In genomic region chr15:36921484-36922091, GRCh38 we compare ENCODE assay signal across 16 cellular contexts.
A peak's percentile ranks its signal among the peaks of the same experiment; 100 is the strongest.
DNase-seq lines count a peak whose midpoint lies in the region; ATAC-seq, FAIRE-seq and TF ChIP-seq lines count a peak whose summit lies in the region.
"Had no signal": no experiment of that assay in that cellular context is flagged by ENCODE, and none has a peak within 500 bp of the region (broad histone marks: within the 10 kb centered on the region; RNA-seq: fewer than 3 reads in every experiment).

No MANE protein-coding gene starts in this region.

- H3K27me3 ChIP-seq in liver (ENCODE audit: control insufficient read depth in 4 of 4, insufficient read depth in 4 of 4, low read length in 3 of 4) (no peaks in the 10 kb centered on the region), HepG2 (ENCODE audit: control insufficient read depth in 1 of 2, insufficient read depth in 2 of 2, low read length in 2 of 2) (no peaks in the 10 kb centered on the region), heart right ventricle (no peaks in the 10 kb centered on the region), muscle layer of duodenum (ENCODE audit: low read depth, low read length) (no peaks in the 10 kb centered on the region)
- H3K27me3 ChIP-seq: BLaER1 treated with 17β-estradiol and CSF1 and Interleukin-3, amounts not matched to agents 10 nM and 100 nM had no signal

- no peak for TF ChIP-seq POLR2A in HepG2 (IDR thresholded peaks at IDR 0.05; ENCODE audit: insufficient read depth in 1 of 2, low read depth in 2 of 2, low read length in 2 of 2)

- no peak overlapping the region for H3K27ac ChIP-seq in liver (ENCODE audit: low read depth in 1 of 2, low read length in 2 of 2)
- no peak overlapping the region for H3K27ac ChIP-seq in HepG2 (ENCODE audit: extremely low read length, insufficient read depth, low read length)
- H3K27ac ChIP-seq in heart right ventricle, result peak overlapping the region in 9 of 10 donors; percentile 10 to 74 (median 51)
- H3K27ac ChIP-seq in muscle layer of duodenum (ENCODE audit: low read length), result peak overlapping the region; percentile 34
- no peak overlapping the region for H3K27ac ChIP-seq in caudate nucleus (ENCODE audit: low read depth, low read length)
- H3K27ac ChIP-seq: BLaER1 treated with 17β-estradiol and CSF1 and Interleukin-3, amounts not matched to agents 10 nM and 100 nM; PC-9 had no signal

- H3K4me1 ChIP-seq in liver (ENCODE audit: control insufficient read depth in 4 of 4, insufficient read depth in 4 of 4, low read length in 3 of 4), result peaks cover 0 to 16% (median 11%) of the 10 kb centered on the region in 4 donors
- no peaks in the 10 kb centered on the region for H3K4me1 ChIP-seq in HepG2 (ENCODE audit: insufficient read depth, low read length)
- peaks cover 0 to 46% (median 24%) of the 10 kb centered on the region in 9 donors for H3K4me1 ChIP-seq in heart right ventricle
- peaks cover 0 to 27% of the 10 kb centered on the region in 2 donors for H3K4me1 ChIP-seq in muscle layer of duodenum (ENCODE audit: control insufficient read depth in 1 of 2, insufficient read depth in 2 of 2, low read length in 2 of 2)
- H3K4me1 ChIP-seq: BLaER1 treated with 17β-estradiol and CSF1 and Interleukin-3, amounts not matched to agents 10 nM and 100 nM had no signal

- ATAC-seq in HepG2, result no peak
- ATAC-seq in heart right ventricle, result peak; percentile 46 to 80 (median 62)

- no peak for FAIRE-seq in HepG2 (lab: Jason Lieb, UNC)
- FAIRE-seq: H54 had no signal

- 82% methylated on average over 9 of the region's 9 CpGs for WGBS in liver
- WGBS in HepG2 (ENCODE audit: low lambda C conversion rate), result 93% methylated on average over 9 of the region's 9 CpGs
- WGBS in heart right ventricle, 2 donors, result 24% methylated on average over 9 of the region's 9 CpGs

- in situ Hi-C loops in HepG2 (cut with HindIII; ENCODE audit: extremely low pct_ligation_motif_present, low pct_unique_long_range_greater_than_20kb) (no loop called here), GM13976 (cut with MboI; ENCODE audit: low sequenced_read_pairs, unreplicated experiment) (no loop called here)

- H4K20me1 ChIP-seq in HepG2 (ENCODE audit: insufficient read depth, low read length), result no peaks in the 10 kb centered on the region
- H4K20me1 ChIP-seq: BLaER1 treated with 17β-estradiol and CSF1 and Interleukin-3, amounts not matched to agents 10 nM and 100 nM had no signal

- H3K4me3 ChIP-seq in liver (ENCODE audit: low read depth in 1 of 3, low read length in 3 of 3) (no peak overlapping the region), HepG2 (replicated peaks in 1 of 3; ENCODE audit: insufficient read depth in 1 of 3, low read depth in 2 of 3, low read length in 3 of 3) (no peak overlapping the region), heart right ventricle (peak overlapping the region in 1 of 10 donors; percentile 19), muscle layer of duodenum (ENCODE audit: low read depth in 1 of 2, low read length in 2 of 2) (no peak overlapping the region)
- H3K4me3 ChIP-seq: BLaER1 treated with 17β-estradiol and CSF1 and Interleukin-3, amounts not matched to agents 10 nM and 100 nM; PC-9 had no signal

- H3K9me3 ChIP-seq in liver (ENCODE audit: control insufficient read depth in 4 of 4, low read length in 3 of 4), result no peaks in the 10 kb centered on the region
- H3K9me3 ChIP-seq in HepG2 (ENCODE audit: low read length), result no peaks in the 10 kb centered on the region
- H3K9me3 ChIP-seq in heart right ventricle, result no peaks in the 10 kb centered on the region
- H3K9me3 ChIP-seq in muscle layer of duodenum (ENCODE audit: control insufficient read depth in 1 of 2, low read length in 2 of 2), result no peaks in the 10 kb centered on the region
- H3K9me3 ChIP-seq: BLaER1 treated with 17β-estradiol and CSF1 and Interleukin-3, amounts not matched to agents 10 nM and 100 nM had no signal

- POLR2A ChIA-PET in HepG2 (lab: Yijun Ruan, JAX), result no interaction called here

- H3K36me3 ChIP-seq in liver (ENCODE audit: control insufficient read depth in 4 of 4, insufficient read depth in 3 of 4, low read depth in 1 of 4, low read length in 3 of 4), result no peaks in the 10 kb centered on the region
- H3K36me3 ChIP-seq in HepG2 (replicated peaks in 1 of 2; ENCODE audit: control insufficient read depth in 1 of 2, insufficient read depth in 2 of 2, low read length in 2 of 2), result no peaks in the 10 kb centered on the region
- H3K36me3 ChIP-seq in heart right ventricle, result peaks cover 0 to 5% (median 0%) of the 10 kb centered on the region in 9 donors
- no peaks in the 10 kb centered on the region for H3K36me3 ChIP-seq in muscle layer of duodenum (ENCODE audit: control insufficient read depth in 1 of 2, insufficient read depth in 2 of 2, low read length in 2 of 2)
- H3K36me3 ChIP-seq: BLaER1 treated with 17β-estradiol and CSF1 and Interleukin-3, amounts not matched to agents 10 nM and 100 nM had no signal

- H3K9ac ChIP-seq in liver (ENCODE audit: low read depth in 1 of 2, low read length in 2 of 2), result no peak overlapping the region
- H3K9ac ChIP-seq in HepG2 (ENCODE audit: insufficient read depth, low read depth, low read length), result no peak overlapping the region
- H3K9ac ChIP-seq: BLaER1 treated with 17β-estradiol and CSF1 and Interleukin-3, amounts not matched to agents 10 nM and 100 nM had no signal

- no peak overlapping the region for H3K4me2 ChIP-seq in HepG2 (ENCODE audit: low read depth, low read length)
- H3K4me2 ChIP-seq: BLaER1 treated with 17β-estradiol and CSF1 and Interleukin-3, amounts not matched to agents 10 nM and 100 nM; PC-9 had no signal

- H2AFZ ChIP-seq in HepG2 (ENCODE audit: low read length), result no peak overlapping the region
- H2AFZ ChIP-seq: PC-9 had no signal

- intact Hi-C loops in HepG2 (cut with micrococcal nuclease; ENCODE audit: unreplicated experiment) (no loop called here), heart right ventricle (cut with DNase I) (loop anchor here in 1 of 10 donors (5.0 kb wide), 1 partner anchor 131 kb away; no protein-coding TSS in a partner anchor)

- DNase-seq in HepG2 (ENCODE audit: low spot score) (no peak), heart right ventricle (no peak), caudate nucleus (lab: John Stamatoyannopoulos, UW) (no peak), NK-92 (lab: John Stamatoyannopoulos, UW; ENCODE audit: unreplicated experiment) (no peak), OCI-M1 (lab: John Stamatoyannopoulos, UW) (no peak), GM13976 (ENCODE audit: low spot score) (no peak)
- DNase-seq: DMS 273 treated with DMSO at 0.1 percent for 48 hours, IMR-90, NCI-H1417, NCI-H1930, NCI-H524 treated with DMSO at 0.1 percent for 48 hours, PC-9 had no signal

- H3K79me2 ChIP-seq in HepG2 (ENCODE audit: insufficient read depth, low read length), result no peaks in the 10 kb centered on the region

- TF ChIP-seq RAD21 in liver (IDR thresholded peaks at IDR 0.05), result no peak
- TF ChIP-seq RAD21 in HepG2 (CRISPR knock-in tag; IDR thresholded peaks at IDR 0.05), result no peak

- TF ChIP-seq EP300 in HepG2 (IDR thresholded peaks at IDR 0.05; ENCODE audit: low read depth in 2 of 2, low read length in 2 of 2) (no peak), HepG2 (CRISPR knock-in tag; IDR thresholded peaks at IDR 0.05; ENCODE audit: borderline replicate concordance) (no peak)

- TF ChIP-seq CTCF in liver (IDR thresholded peaks at IDR 0.05; ENCODE audit: low read depth, low read length, missing input control) (no peak), HepG2 (CRISPR knock-in tag; IDR thresholded peaks at IDR 0.05) (no peak), heart right ventricle (IDR thresholded peaks at IDR 0.05) (no peak), GM13976 (IDR thresholded peaks at IDR 0.05; ENCODE audit: borderline replicate concordance, control extremely low read depth, extremely low read depth, insufficient read depth, missing control alignments) (no peak)

- CTCF ChIA-PET in HepG2 (lab: Yijun Ruan, JAX; ENCODE audit: low intra/inter-chr PET ratio, low total read pairs), result no interaction called here

- no TSS peak for BruUV-seq in HepG2 (replicated peaks; lab: Mats Ljungman, UMichigan)

TF ChIP-seq in liver, 16 proteins besides CTCF, POLR2A, EP300 and RAD21:
- TF ChIP-seq ATF3 (IDR thresholded peaks at IDR 0.05), result no peak
- no peak for TF ChIP-seq EGR1 (IDR thresholded peaks at IDR 0.05; ENCODE audit: low read depth in 2 of 2)
- TF ChIP-seq NR2F2 (IDR thresholded peaks at IDR 0.05), result peak; percentile 66

TF ChIP-seq in HepG2, 621 proteins besides CTCF, POLR2A, EP300 and RAD21 (continues in another document):
- TF ChIP-seq ZNF513 (CRISPR knock-in tag; conservative IDR thresholded peaks at IDR 0.05), result no peak
- no peak for TF ChIP-seq SKI (IDR thresholded peaks at IDR 0.05; ENCODE audit: partially characterized antibody)
- no peak for TF ChIP-seq ZNF282 (IDR thresholded peaks at IDR 0.05; ENCODE audit: partially characterized antibody)
- no peak for TF ChIP-seq FIP1L1 (IDR thresholded peaks at IDR 0.05; ENCODE audit: borderline replicate concordance, insufficient read depth, low read depth, low read length)
- no peak for TF ChIP-seq SP1 (IDR thresholded peaks at IDR 0.05)
- TF ChIP-seq SP1 (CRISPR knock-in tag; IDR thresholded peaks at IDR 0.05), result no peak
- TF ChIP-seq ZNF30 (CRISPR knock-in tag; IDR thresholded peaks at IDR 0.05), result no peak
- TF ChIP-seq THAP8 (CRISPR knock-in tag; IDR thresholded peaks at IDR 0.05; ENCODE audit: borderline replicate concordance), result no peak
- TF ChIP-seq ZSCAN9 (CRISPR knock-in tag; IDR thresholded peaks at IDR 0.05; ENCODE audit: borderline replicate concordance), result no peak
- TF ChIP-seq BRCA1 (CRISPR knock-in tag; IDR thresholded peaks at IDR 0.05), result no peak
- TF ChIP-seq ZNF121 (CRISPR knock-in tag; IDR thresholded peaks at IDR 0.05), result no peak
- TF ChIP-seq RARA (CRISPR knock-in tag; IDR thresholded peaks at IDR 0.05), result no peak

Comparison
In these comparisons a context has a peak if more than half of its experiments do, and no peak if none do; other contexts are left out.
1. H3K27ac ChIP-seq: peak in heart right ventricle (9 of 10) and muscle layer of duodenum (single experiment); none in liver (0 of 2), HepG2 (single experiment) and caudate nucleus (single experiment).